In the genomic region with DNA sequence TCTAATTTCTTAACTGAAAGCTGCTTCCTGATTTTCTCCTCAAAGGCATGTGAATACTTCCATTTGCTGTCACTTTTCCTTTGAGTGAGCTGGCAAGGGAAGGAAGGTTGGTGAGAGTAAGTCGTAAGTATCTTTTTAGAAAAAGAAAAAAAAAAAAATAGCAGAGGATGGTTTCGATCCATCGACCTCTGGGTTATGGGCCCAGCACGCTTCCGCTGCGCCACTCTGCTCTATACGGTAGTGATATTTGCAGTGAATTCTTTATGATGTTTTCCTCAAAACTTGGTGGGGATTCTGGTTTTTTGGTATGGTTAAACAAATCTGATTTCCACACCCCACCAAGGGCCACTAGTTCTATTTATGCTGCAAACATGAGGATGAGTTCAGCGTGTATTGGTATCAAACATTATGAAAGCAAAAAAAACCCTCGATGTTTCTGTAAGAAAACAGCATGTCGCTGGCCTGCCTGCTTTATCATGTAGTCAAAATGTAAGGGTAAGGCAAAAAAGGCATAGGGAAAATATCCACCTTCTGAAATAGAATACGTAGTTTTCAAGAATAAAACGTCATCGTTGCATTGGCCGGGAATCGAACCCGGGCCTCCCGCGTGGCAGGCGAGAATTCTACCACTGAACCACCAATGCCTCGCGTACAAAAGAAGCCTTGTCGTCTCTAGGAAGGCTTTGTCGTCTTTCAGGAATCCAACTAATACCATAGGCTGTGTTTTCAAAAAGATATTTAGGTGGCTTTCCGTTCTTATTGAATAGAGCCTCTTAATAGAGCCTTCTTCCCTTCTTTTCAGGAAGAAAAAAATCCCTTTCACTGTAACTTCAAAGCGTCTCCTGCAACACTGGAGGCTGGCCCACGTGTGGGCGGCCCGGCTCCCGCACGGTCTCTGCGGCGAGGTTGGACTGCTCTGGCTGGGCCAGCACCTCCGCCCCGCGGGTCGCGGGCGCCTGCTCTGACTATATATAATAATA, we compare ENCODE assay signal across 8 cellular contexts. TPM values are rescaled to one million over a fixed set of nuclear protein-coding genes. Genes with fewer than 3 reads are reported as not detected.
DNase-seq lines count a peak whose midpoint lies in the region; ATAC-seq and TF ChIP-seq lines count a peak whose summit lies in the region.

No MANE protein-coding gene starts in this region.

- H3K4me1 Mint-ChIP-seq in activated T-helper 17 cell treated with anti-CD3 and anti-CD28 coated beads, Interleukin-2, amount 50 U/mL, for 72 hours: peaks cover 13% of the 10 kb centered on the region
- peaks cover 14 to 16% of the 10 kb centered on the region in 2 donors for H3K4me1 Mint-ChIP-seq in natural killer cell treated with Interleukin-12 subunit alpha and Interleukin-12 subunit beta and Interleukin-15 and Interleukin-18, amount 100 ng/mL, for 72 hours (ENCODE audit: low read depth in 2 of 2)

- intact Hi-C loops in Panc1 (cut with micrococcal nuclease; ENCODE audit: unreplicated experiment): loop anchor here (5.0 to 10.0 kb wide), 2 partner anchors 310 to 452 kb away; no protein-coding TSS in a partner anchor

- H3K36me3 ChIP-seq in Panc1 (ENCODE audit: control insufficient read depth, insufficient read depth, low read length): no peaks in the 10 kb centered on the region

- CTCF ChIA-PET in Panc1 (lab: Charles Lee): interaction anchor here (0.7 kb wide), 2 partner anchors 66 to 73 kb away, joined by 3 to 7 read pairs; no protein-coding TSS in a partner anchor

- TF ChIP-seq CTCF in Panc1 (IDR thresholded peaks at IDR 0.05) (no peak), fibroblast of mammary gland (conservative IDR thresholded peaks at IDR 0.05; ENCODE audit: control insufficient read depth, insufficient read depth, low read depth, low read length) (no peak)

- peak; percentile 86 for DNase-seq in DMS 273 treated with DMSO at 0.1 percent for 48 hours (lab: John Stamatoyannopoulos, UW)
- peak; percentile 81 for DNase-seq in Jurkat, Clone E6-1 (ENCODE audit: low read depth, low spot score)
- no peak for DNase-seq in Panc1 (ENCODE audit: low read depth, low spot score)
- DNase-seq in fibroblast of mammary gland (ENCODE audit: low read depth): peak; percentile 81
- DNase-seq in natural killer cell treated with Interleukin-12 subunit alpha and Interleukin-12 subunit beta and Interleukin-15 and Interleukin-18, amount 100 ng/mL, for 72 hours (ENCODE audit: low spot score): peak; percentile 82
- DNase-seq in stimulated activated naive CD8-positive, alpha-beta T cell treated with anti-CD3 and anti-CD28 coated beads, Interleukin-15, Interleukin-2, amounts not matched to agents 100 U/mL and 50 U/mL, for 24 hours: peak; percentile 84

- H3K27me3 Mint-ChIP-seq in activated T-helper 17 cell treated with anti-CD3 and anti-CD28 coated beads, Interleukin-2, amount 50 U/mL, for 72 hours: peaks cover 3% of the 10 kb centered on the region
- H3K27me3 Mint-ChIP-seq in natural killer cell treated with Interleukin-12 subunit alpha and Interleukin-12 subunit beta and Interleukin-15 and Interleukin-18, amount 100 ng/mL, for 72 hours: peaks cover 6% of the 10 kb centered on the region in 2 donors

- ATAC-seq in GM21529 (IDR thresholded peaks at IDR 0.05; ENCODE audit: unreplicated experiment): peak; percentile 67
- peak; percentile 93 for ATAC-seq in Panc1
- peak; percentile 83 for ATAC-seq in activated T-helper 17 cell treated with anti-CD3 and anti-CD28 coated beads, Interleukin-2, amount 50 U/mL, for 72 hours (replicated peaks)
- ATAC-seq in natural killer cell treated with Interleukin-12 subunit alpha and Interleukin-12 subunit beta and Interleukin-15 and Interleukin-18, amount 100 ng/mL, for 72 hours: peak; percentile 90 to 92
- ATAC-seq in stimulated activated naive CD8-positive, alpha-beta T cell treated with anti-CD3 and anti-CD28 coated beads, Interleukin-15, Interleukin-2, amounts not matched to agents 100 U/mL and 50 U/mL, for 24 hours: peak; percentile 89

- H3K27me3 ChIP-seq in Panc1 (ENCODE audit: control insufficient read depth, insufficient read depth, low read length): no peaks in the 10 kb centered on the region

- H3K4me3 Mint-ChIP-seq in activated T-helper 17 cell treated with anti-CD3 and anti-CD28 coated beads, Interleukin-2, amount 50 U/mL, for 72 hours: peak overlapping the region; percentile 87
- H3K4me3 Mint-ChIP-seq in natural killer cell treated with Interleukin-12 subunit alpha and Interleukin-12 subunit beta and Interleukin-15 and Interleukin-18, amount 100 ng/mL, for 72 hours: peak overlapping the region; percentile 85

- H3K4me3 ChIP-seq in Jurkat, Clone E6-1 (ENCODE audit: low read length): peak overlapping the region; percentile 70
- H3K4me3 ChIP-seq in Panc1 (ENCODE audit: low read depth in 2 of 2, low read length in 2 of 2) (peak overlapping the region; percentile 70 to 78), fibroblast of mammary gland (ENCODE audit: control insufficient read depth, low read depth, low read length) (peak overlapping the region; percentile 76)

- in situ Hi-C loops in Panc1 (cut with HindIII; ENCODE audit: low pct_unique_long_range_greater_than_20kb, low sequenced_read_pairs): no loop called here

- peaks cover 17% of the 10 kb centered on the region for H3K36me3 Mint-ChIP-seq in activated T-helper 17 cell treated with anti-CD3 and anti-CD28 coated beads, Interleukin-2, amount 50 U/mL, for 72 hours (ENCODE audit: low read depth)
- H3K36me3 Mint-ChIP-seq in natural killer cell treated with Interleukin-12 subunit alpha and Interleukin-12 subunit beta and Interleukin-15 and Interleukin-18, amount 100 ng/mL, for 72 hours: peaks cover 4% of the 10 kb centered on the region

- no peaks in the 10 kb centered on the region for H3K9me3 ChIP-seq in Panc1 (ENCODE audit: control insufficient read depth, insufficient read depth, low read depth, low read length)

- POLR2A ChIA-PET in Panc1 (lab: Charles Lee): interaction anchor here (0.6 to 1.3 kb wide), 2 partner anchors 10 to 209 kb away, joined by 5 to 10 read pairs; a partner anchor contains a TSS

- H3K9me3 Mint-ChIP-seq in activated T-helper 17 cell treated with anti-CD3 and anti-CD28 coated beads, Interleukin-2, amount 50 U/mL, for 72 hours: no peaks in the 10 kb centered on the region
- no peaks in the 10 kb centered on the region for H3K9me3 Mint-ChIP-seq in natural killer cell treated with Interleukin-12 subunit alpha and Interleukin-12 subunit beta and Interleukin-15 and Interleukin-18, amount 100 ng/mL, for 72 hours

- H3K27ac ChIP-seq in Panc1 (ENCODE audit: low read length): peak overlapping the region; percentile 85

- BruUV-seq in Panc1 (replicated peaks; lab: Mats Ljungman, UMichigan): no TSS peak

- H3K4me1 ChIP-seq in Panc1 (ENCODE audit: control insufficient read depth, insufficient read depth, low read length): peaks cover 7% of the 10 kb centered on the region

- peak overlapping the region; percentile 100 for H3K27ac Mint-ChIP-seq in activated T-helper 17 cell treated with anti-CD3 and anti-CD28 coated beads, Interleukin-2, amount 50 U/mL, for 72 hours
- peak overlapping the region; percentile 98 to 99 for H3K27ac Mint-ChIP-seq in natural killer cell treated with Interleukin-12 subunit alpha and Interleukin-12 subunit beta and Interleukin-15 and Interleukin-18, amount 100 ng/mL, for 72 hours

RNA-seq across cellular contexts. Expression of gene OR2B2, which starts 9.6 kb away (rescaled TPM):
- polyA plus RNA-seq in Jurkat, Clone E6-1 (2012; ENCODE audit: insufficient read depth, insufficient read length): not detected
- not detected for total RNA-seq in Panc1 (2021; ENCODE audit: unreplicated experiment)
- polyA plus RNA-seq in Panc1 (2012; ENCODE audit: insufficient read length): not detected
- not detected for total RNA-seq in activated T-helper 17 cell treated with anti-CD3 and anti-CD28 coated beads, Interleukin-2, amount 50 U/mL, for 72 hours
- total RNA-seq in natural killer cell treated with Interleukin-12 subunit alpha and Interleukin-12 subunit beta and Interleukin-15 and Interleukin-18, amount 100 ng/mL, for 72 hours: not detected

RNA-seq across cellular contexts. Expression of gene OR2B6, which starts 54.4 kb away (rescaled TPM):
- not detected for polyA plus RNA-seq in Jurkat, Clone E6-1 (2012; ENCODE audit: insufficient read depth, insufficient read length)
- total RNA-seq in Panc1 (2021; ENCODE audit: unreplicated experiment): 0.26 TPM
- not detected for polyA plus RNA-seq in Panc1 (2012; ENCODE audit: insufficient read length)
- total RNA-seq in activated T-helper 17 cell treated with anti-CD3 and anti-CD28 coated beads, Interleukin-2, amount 50 U/mL, for 72 hours: under 1 TPM in 1 of 2 donors, not detected in 1; 0.54 TPM
- total RNA-seq in natural killer cell treated with Interleukin-12 subunit alpha and Interleukin-12 subunit beta and Interleukin-15 and Interleukin-18, amount 100 ng/mL, for 72 hours: not detected
